22 cellular contexts compared by ENCODE assay signal in genomic region chr9:112655633-112656032, GRCh38.
"Had no signal": no experiment of that assay in that cellular context is flagged by ENCODE, and none has a peak within 500 bp of the region (broad histone marks: within the 10 kb centered on the region; RNA-seq: fewer than 3 reads in every experiment).

No MANE protein-coding gene starts in this region.

- H3K9ac ChIP-seq: neural progenitor cell had no signal

- H3K4me3 ChIP-seq: dorsolateral prefrontal cortex, left lung, neural progenitor cell, thoracic aorta, upper lobe of right lung had no signal

- H3K4me1 Mint-ChIP-seq: activated naive CD4-positive, alpha-beta T cell treated with anti-CD3 and anti-CD28 coated beads, Interleukin-2, amount 50 U/mL, for 24 hours; naive B cell; neural progenitor cell; stimulated activated memory B cell treated with anti-CD40 and anti-IgM and Interleukin-4, amounts not matched to agents 10 μg/mL and 1 μg/mL and 100 μg/mL, for 72 hours had no signal

- FAIRE-seq: astrocyte, colon had no signal

- H3K4me3 Mint-ChIP-seq: activated naive CD4-positive, alpha-beta T cell treated with anti-CD3 and anti-CD28 coated beads, Interleukin-2, amount 50 U/mL, for 24 hours; activated T-cell treated with anti-CD3 and anti-CD28 coated beads, Interleukin-2, amount 50 U/mL, for 72 hours; naive B cell; neural progenitor cell; stimulated activated memory B cell treated with anti-CD40 and anti-IgM and Interleukin-4, amounts not matched to agents 10 μg/mL and 1 μg/mL and 100 μg/mL, for 72 hours had no signal

- H3K9me3 ChIP-seq: left lung, thoracic aorta, upper lobe of right lung had no signal

- H3K27me3 ChIP-seq: dorsolateral prefrontal cortex, foreskin keratinocyte, left lung, neural progenitor cell, upper lobe of right lung had no signal

- DNase-seq: activated CD4-positive, alpha-beta T cell treated with anti-CD3 and anti-CD28 coated beads, Interleukin-2, amount 50 U/mL, for 1 hour; activated CD8-positive, alpha-beta memory T cell treated with anti-CD3 and anti-CD28 coated beads for 24 hours; activated CD8-positive, alpha-beta memory T cell treated with anti-CD3 and anti-CD28 coated beads, Interleukin-2, amount 50 U/mL, for 48 hours; activated effector memory CD4-positive, alpha-beta T cell treated with anti-CD3 and anti-CD28 coated beads, Interleukin-2, amount 50 U/mL, for 16 hours; activated T-cell treated with anti-CD3 and anti-CD28 coated beads, Interleukin-2, amount 50 U/mL, for 72 hours; caudate nucleus; dorsolateral prefrontal cortex; foreskin keratinocyte; hypothalamus; left lung; naive B cell; stimulated activated CD4-positive, alpha-beta T cell treated with anti-CD3 and anti-CD28 coated beads, Interleukin-4, amount 100 ng/mL, for 24 hours; T1000; upper lobe of right lung had no signal

- H3K27ac ChIP-seq: dorsolateral prefrontal cortex, epithelial cell of prostate, foreskin keratinocyte, left lung, neural progenitor cell, thoracic aorta, upper lobe of right lung had no signal

- H3K36me3 ChIP-seq: neural progenitor cell, thoracic aorta, upper lobe of right lung had no signal

- H3K4me1 ChIP-seq: foreskin keratinocyte, left lung, upper lobe of right lung had no signal

- H3K27me3 Mint-ChIP-seq: activated naive CD4-positive, alpha-beta T cell treated with anti-CD3 and anti-CD28 coated beads, Interleukin-2, amount 50 U/mL, for 24 hours; naive B cell; stimulated activated memory B cell treated with anti-CD40 and anti-IgM and Interleukin-4, amounts not matched to agents 10 μg/mL and 1 μg/mL and 100 μg/mL, for 72 hours had no signal

- H3K27ac Mint-ChIP-seq: activated naive CD4-positive, alpha-beta T cell treated with anti-CD3 and anti-CD28 coated beads, Interleukin-2, amount 50 U/mL, for 24 hours; activated T-cell treated with anti-CD3 and anti-CD28 coated beads, Interleukin-2, amount 50 U/mL, for 72 hours; neural progenitor cell; stimulated activated memory B cell treated with anti-CD40 and anti-IgM and Interleukin-4, amounts not matched to agents 10 μg/mL and 1 μg/mL and 100 μg/mL, for 72 hours had no signal

- H3K4me2 ChIP-seq: neural progenitor cell had no signal

- ATAC-seq: activated T-cell treated with anti-CD3 and anti-CD28 coated beads, Interleukin-2, amount 50 U/mL, for 72 hours; foreskin keratinocyte; left lung; sciatic nerve; stimulated activated memory B cell treated with anti-CD40 and anti-IgM and Interleukin-4, amounts not matched to agents 10 μg/mL and 1 μg/mL and 100 μg/mL, for 72 hours; upper lobe of right lung had no signal

- H3K9me3 Mint-ChIP-seq: activated naive CD4-positive, alpha-beta T cell treated with anti-CD3 and anti-CD28 coated beads, Interleukin-2, amount 50 U/mL, for 24 hours; neural progenitor cell had no signal

- H2AFZ ChIP-seq: neural progenitor cell had no signal
